ENCODE assay signal across 23 cellular contexts in genomic region chr2:20100711-20101110, GRCh38. TPM values are rescaled to one million over a fixed set of nuclear protein-coding genes. Genes with fewer than 3 reads are reported as not detected.
DNase-seq lines count a peak whose midpoint lies in the region; TF ChIP-seq lines count a peak whose summit lies in the region.
"Had no signal": no experiment of that assay in that cellular context is flagged by ENCODE, and none has a peak within 500 bp of the region (broad histone marks: within the 10 kb centered on the region; RNA-seq: fewer than 3 reads in every experiment).

No MANE protein-coding gene starts in this region.

- H3K9me3 Mint-ChIP-seq in osteocyte (ENCODE audit: unreplicated experiment) = peaks cover 14% of the 10 kb centered on the region

- no peaks in the 10 kb centered on the region for H3K9me2 ChIP-seq in Loucy (replicated peaks; ENCODE audit: low read depth, low read length)

- DNase-seq in dermis blood vessel endothelial cell (peak; percentile 60), fibroblast of pulmonary artery (ENCODE audit: low read depth) (peak; percentile 18), osteocyte (ENCODE audit: extremely low spot score, unreplicated experiment) (no peak), AML-193 (lab: John Stamatoyannopoulos, UW) (no peak)
- no peak for DNase-seq in activated effector memory CD4-positive, alpha-beta T cell treated with Interleukin-2 at 50 U/mL for 16 hours
- DNase-seq: BE2C; C1 segment of cervical spinal cord; CD4-positive, alpha-beta memory T cell; CD4-positive, CD25-positive, alpha-beta regulatory T cell; CD8-positive, alpha-beta memory T cell; COR-L47; DMS 273 treated with DMSO at 0.1 percent for 48 hours; DMS153; DMS53; DMS79; DND-41; EL; GDM1 had no signal

- peak overlapping the region; percentile 48; the same call in 1 of the 2 replicates for H2AFZ ChIP-seq in Loucy (ENCODE audit: low read length)

- H3K4me1 ChIP-seq in Loucy (ENCODE audit: insufficient read depth, low read length, poor library complexity, severe bottlenecking) = peaks cover 7% of the 10 kb centered on the region
- H3K4me1 ChIP-seq: BE2C, BLaER1 had no signal

- TF ChIP-seq CTCF in Loucy (conservative IDR thresholded peaks at IDR 0.05; ENCODE audit: low read length) (no peak), fibroblast of pulmonary artery (IDR thresholded peaks at IDR 0.05; ENCODE audit: low read length, missing control alignments) (no peak), osteocyte (IDR thresholded peaks at IDR 0.05) (no peak)

- H4K20me1 ChIP-seq in Loucy (ENCODE audit: insufficient read depth, low read length, poor library complexity, severe bottlenecking) = no peaks in the 10 kb centered on the region
- H4K20me1 ChIP-seq: BLaER1 had no signal

- no peak overlapping the region for H3K4me3 ChIP-seq in Loucy (ENCODE audit: low read length, poor library complexity, severe bottlenecking)
- no peak overlapping the region for H3K4me3 ChIP-seq in fibroblast of pulmonary artery (replicated peaks; ENCODE audit: low read depth, low read length)
- H3K4me3 ChIP-seq: A549, BLaER1, GM12878 had no signal

- no peak overlapping the region for H3K9ac ChIP-seq in Loucy (ENCODE audit: low read depth, low read length, poor library complexity, severe bottlenecking)
- H3K9ac ChIP-seq: BLaER1 had no signal

- 0 out of 2 replicates have a peak, but pooled peaks cover 4% of the 10 kb centered on the region for H3K9me3 ChIP-seq in Loucy (ENCODE audit: insufficient read depth, low read depth, low read length)
- H3K9me3 ChIP-seq: A549, BE2C had no signal

- peak overlapping the region; percentile 29 for H3K4me2 ChIP-seq in Loucy (ENCODE audit: low read depth, low read length, poor library complexity, severe bottlenecking)
- H3K4me2 ChIP-seq: A549, BLaER1 had no signal

- H3K36me3 ChIP-seq in Loucy (ENCODE audit: insufficient read depth, low read length) = no peaks in the 10 kb centered on the region
- H3K36me3 ChIP-seq: BE2C, BLaER1 had no signal

- no peaks in the 10 kb centered on the region for H3K27me3 ChIP-seq in Loucy (ENCODE audit: insufficient read depth, low read length, poor library complexity, severe bottlenecking)
- H3K27me3 ChIP-seq: BE2C, BLaER1 had no signal

- no peaks in the 10 kb centered on the region for H3K79me2 ChIP-seq in Loucy (ENCODE audit: insufficient read depth, low read length)

- no peaks in the 10 kb centered on the region for H3K36me3 Mint-ChIP-seq in osteocyte (ENCODE audit: unreplicated experiment)
- H3K36me3 Mint-ChIP-seq: CD14-positive monocyte; CD4-positive, alpha-beta memory T cell; CD4-positive, CD25-positive, alpha-beta regulatory T cell; CD8-positive, alpha-beta memory T cell had no signal

- H3K4me3 Mint-ChIP-seq in osteocyte (ENCODE audit: unreplicated experiment) = no peak overlapping the region
- H3K4me3 Mint-ChIP-seq: CD14-positive monocyte; CD4-positive, alpha-beta memory T cell; CD4-positive, CD25-positive, alpha-beta regulatory T cell; CD8-positive, alpha-beta memory T cell had no signal

- no peaks in the 10 kb centered on the region for H3K27me3 Mint-ChIP-seq in osteocyte (ENCODE audit: unreplicated experiment)

- H3K27ac Mint-ChIP-seq in osteocyte (ENCODE audit: unreplicated experiment) = no peak overlapping the region
- H3K27ac Mint-ChIP-seq: CD14-positive monocyte; CD4-positive, CD25-positive, alpha-beta regulatory T cell had no signal

- peaks cover 11% of the 10 kb centered on the region for H3K4me1 Mint-ChIP-seq in osteocyte (ENCODE audit: unreplicated experiment)
- H3K4me1 Mint-ChIP-seq: CD8-positive, alpha-beta memory T cell had no signal

- no peaks in the 10 kb centered on the region for H3F3A ChIP-seq in Loucy (ENCODE audit: low read depth)

RNA-seq across cellular contexts. Expression of gene LAPTM4A, which starts 49.3 kb away (rescaled TPM):
- total RNA-seq in dermis blood vessel endothelial cell (79.5 and 134 TPM in 2 replicates), osteocyte (560 and 578 TPM in 2 replicates)

Comparison
In these comparisons a context has a peak if more than half of its experiments do, and no peak if none do; other contexts are left out.
1. DNase-seq: peak in dermis blood vessel endothelial cell (single experiment) and fibroblast of pulmonary artery (single experiment); none in osteocyte (single experiment), activated effector memory CD4-positive, alpha-beta T cell treated with Interleukin-2 at 50 U/mL for 16 hours (single experiment) and AML-193 (0 of 2).